In genomic region chr14:104972301-104973211, GRCh38 we compare ENCODE assay signal across 9 cellular contexts. TPM values are rescaled to one million over a fixed set of nuclear protein-coding genes. Genes with fewer than 3 reads are reported as not detected.
A peak's percentile ranks its signal among the peaks of the same experiment; 100 is the strongest.
DNase-seq lines count a peak whose midpoint lies in the region; ATAC-seq and TF ChIP-seq lines count a peak whose summit lies in the region.
"Had no signal": no experiment of that assay in that cellular context is flagged by ENCODE, and none has a peak within 500 bp of the region (broad histone marks: within the 10 kb centered on the region; RNA-seq: fewer than 3 reads in every experiment).

No MANE protein-coding gene starts in this region.

- TF ChIP-seq CTCF in osteocyte (IDR thresholded peaks at IDR 0.05) (no peak), GM10248 (IDR thresholded peaks at IDR 0.05; ENCODE audit: control extremely low read depth, extremely low read depth, low read depth, missing control alignments) (no peak)

- peak overlapping the region; percentile 93 for H3K27ac Mint-ChIP-seq in osteocyte (ENCODE audit: unreplicated experiment)
- H3K27ac Mint-ChIP-seq in activated T-helper 2 cell treated with anti-CD3 and anti-CD28 coated beads, Interferon-gamma antibody, Interleukin-2, Interleukin-4, amounts not matched to agents 10 μg/mL and 5 μg/mL and 100 μg/mL, durations not matched to agents 14 hours and 24 hours and 36 hours: no peak overlapping the region

- ATAC-seq in esophagus mucosa: peak; percentile 58
- ATAC-seq in HG02852 (IDR thresholded peaks at IDR 0.05; ENCODE audit: unreplicated experiment): no peak
- ATAC-seq: activated CD4-positive, CD25-positive, alpha-beta regulatory T cell treated with anti-CD3 and anti-CD28 coated beads, Interleukin-2, amount 50 U/mL, for 24 hours had no signal

- no peaks in the 10 kb centered on the region for H3K36me3 Mint-ChIP-seq in osteocyte (ENCODE audit: unreplicated experiment)
- H3K36me3 Mint-ChIP-seq in activated T-helper 2 cell treated with anti-CD3 and anti-CD28 coated beads, Interferon-gamma antibody, Interleukin-2, Interleukin-4, amounts not matched to agents 10 μg/mL and 5 μg/mL and 100 μg/mL, durations not matched to agents 14 hours and 24 hours and 36 hours (ENCODE audit: low read depth): no peaks in the 10 kb centered on the region

- intact Hi-C loops in activated T-helper 2 cell treated with anti-CD3 and anti-CD28 coated beads, Interferon-gamma antibody, Interleukin-2, Interleukin-4, amounts not matched to agents 10 μg/mL and 5 μg/mL and 100 μg/mL, durations not matched to agents 14 hours and 24 hours and 36 hours (cut with micrococcal nuclease): no loop called here

- no peak overlapping the region for H3K4me3 Mint-ChIP-seq in osteocyte (ENCODE audit: unreplicated experiment)
- H3K4me3 Mint-ChIP-seq in activated T-helper 2 cell treated with anti-CD3 and anti-CD28 coated beads, Interferon-gamma antibody, Interleukin-2, Interleukin-4, amounts not matched to agents 10 μg/mL and 5 μg/mL and 100 μg/mL, durations not matched to agents 14 hours and 24 hours and 36 hours (ENCODE audit: low read depth): no peak overlapping the region

- POLR2A ChIA-PET in GM10248 (lab: Yijun Ruan, JAX): interaction anchor here (0.6 kb wide), 1 partner anchor 77 kb away, joined by 3 read pairs; no protein-coding TSS in a partner anchor

- no peaks in the 10 kb centered on the region for H3K9me3 Mint-ChIP-seq in osteocyte (ENCODE audit: unreplicated experiment)
- H3K9me3 Mint-ChIP-seq in activated T-helper 2 cell treated with anti-CD3 and anti-CD28 coated beads, Interferon-gamma antibody, Interleukin-2, Interleukin-4, amounts not matched to agents 10 μg/mL and 5 μg/mL and 100 μg/mL, durations not matched to agents 14 hours and 24 hours and 36 hours: no peaks in the 10 kb centered on the region

- H3K27me3 Mint-ChIP-seq in osteocyte (ENCODE audit: unreplicated experiment): no peaks in the 10 kb centered on the region
- H3K27me3 Mint-ChIP-seq in activated T-helper 2 cell treated with anti-CD3 and anti-CD28 coated beads, Interferon-gamma antibody, Interleukin-2, Interleukin-4, amounts not matched to agents 10 μg/mL and 5 μg/mL and 100 μg/mL, durations not matched to agents 14 hours and 24 hours and 36 hours (ENCODE audit: low read depth): peaks cover 6% of the 10 kb centered on the region

- peaks cover 93% of the 10 kb centered on the region for H3K4me1 Mint-ChIP-seq in osteocyte (ENCODE audit: unreplicated experiment)
- H3K4me1 Mint-ChIP-seq in activated T-helper 2 cell treated with anti-CD3 and anti-CD28 coated beads, Interferon-gamma antibody, Interleukin-2, Interleukin-4, amounts not matched to agents 10 μg/mL and 5 μg/mL and 100 μg/mL, durations not matched to agents 14 hours and 24 hours and 36 hours (ENCODE audit: low read depth): peaks cover 3% of the 10 kb centered on the region

- DNase-seq in DMS153 treated with DMSO at 0.1 percent for 48 hours (lab: John Stamatoyannopoulos, UW; ENCODE audit: unreplicated experiment) (peak; percentile 7), NCI-H526 (lab: John Stamatoyannopoulos, UW) (peak; percentile 33 to 75), osteocyte (ENCODE audit: extremely low spot score, unreplicated experiment) (peak; percentile 91), GM10248 (ENCODE audit: extremely low spot score) (no peak), KG1 (lab: John Stamatoyannopoulos, UW) (no peak)
- no peak for DNase-seq in activated T-helper 2 cell treated with anti-CD3 and anti-CD28 coated beads, Interferon-gamma antibody, Interleukin-2, Interleukin-4, amounts not matched to agents 10 μg/mL and 5 μg/mL and 100 μg/mL, durations not matched to agents 14 hours and 24 hours and 36 hours (ENCODE audit: low spot score)

- CTCF ChIA-PET in GM10248 (lab: Yijun Ruan, JAX): interaction anchor here (0.9 to 6.1 kb wide), 7 partner anchors 9 to 118 kb away, joined by 3 to 177 read pairs (median 7); no protein-coding TSS in a partner anchor

RNA-seq across cellular contexts. Expression of gene AHNAK2, which starts 5.6 kb away (rescaled TPM):
- 184 TPM for total RNA-seq in esophagus mucosa
- total RNA-seq in osteocyte: 145 and 183 TPM in 2 replicates
- 0.02 and 0.07 TPM in 2 replicates for total RNA-seq in activated T-helper 2 cell treated with anti-CD3 and anti-CD28 coated beads, Interferon-gamma antibody, Interleukin-2, Interleukin-4, amounts not matched to agents 10 μg/mL and 5 μg/mL and 100 μg/mL, durations not matched to agents 14 hours and 24 hours and 36 hours

RNA-seq across cellular contexts. Expression of gene CLBA1, which starts 13.0 kb away (rescaled TPM):
- total RNA-seq in esophagus mucosa (8.2 TPM), osteocyte (7.5 and 7.7 TPM in 2 replicates)
- 0.94 and 1.4 TPM in 2 replicates for total RNA-seq in activated T-helper 2 cell treated with anti-CD3 and anti-CD28 coated beads, Interferon-gamma antibody, Interleukin-2, Interleukin-4, amounts not matched to agents 10 μg/mL and 5 μg/mL and 100 μg/mL, durations not matched to agents 14 hours and 24 hours and 36 hours

RNA-seq across cellular contexts. Expression of gene PLD4, which starts 47.9 kb away (rescaled TPM):
- total RNA-seq in esophagus mucosa (0.80 TPM), osteocyte (0.05 and 0.18 TPM in 2 replicates)
- 0.16 and 0.23 TPM in 2 replicates for total RNA-seq in activated T-helper 2 cell treated with anti-CD3 and anti-CD28 coated beads, Interferon-gamma antibody, Interleukin-2, Interleukin-4, amounts not matched to agents 10 μg/mL and 5 μg/mL and 100 μg/mL, durations not matched to agents 14 hours and 24 hours and 36 hours

RNA-seq across cellular contexts. Expression of gene CDCA4, which starts 48.3 kb away (rescaled TPM):
- total RNA-seq in esophagus mucosa: 21.8 TPM
- 14.6 and 17.4 TPM in 2 replicates for total RNA-seq in osteocyte
- total RNA-seq in activated T-helper 2 cell treated with anti-CD3 and anti-CD28 coated beads, Interferon-gamma antibody, Interleukin-2, Interleukin-4, amounts not matched to agents 10 μg/mL and 5 μg/mL and 100 μg/mL, durations not matched to agents 14 hours and 24 hours and 36 hours: 47.7 and 49.6 TPM in 2 replicates

Comparison
In these comparisons a context has a peak if more than half of its experiments do, and no peak if none do; other contexts are left out.
1. DNase-seq: peak in DMS153 treated with DMSO at 0.1 percent for 48 hours (single experiment), NCI-H526 (2 of 2) and osteocyte (single experiment); none in GM10248 (single experiment), KG1 (single experiment) and activated T-helper 2 cell treated with anti-CD3 and anti-CD28 coated beads, Interferon-gamma antibody, Interleukin-2, Interleukin-4, amounts not matched to agents 10 μg/mL and 5 μg/mL and 100 μg/mL, durations not matched to agents 14 hours and 24 hours and 36 hours (single experiment).
2. RNA of gene AHNAK2, which starts 5.6 kb away (total RNA-seq): 184 TPM in esophagus mucosa (single experiment) and 145 to 183 TPM in osteocyte; 0.02 to 0.07 TPM in activated T-helper 2 cell treated with anti-CD3 and anti-CD28 coated beads, Interferon-gamma antibody, Interleukin-2, Interleukin-4, amounts not matched to agents 10 μg/mL and 5 μg/mL and 100 μg/mL, durations not matched to agents 14 hours and 24 hours and 36 hours; every median in the first group is over 100 times any median in the second.